12 cellular contexts compared by ENCODE assay signal in the genomic region with DNA sequence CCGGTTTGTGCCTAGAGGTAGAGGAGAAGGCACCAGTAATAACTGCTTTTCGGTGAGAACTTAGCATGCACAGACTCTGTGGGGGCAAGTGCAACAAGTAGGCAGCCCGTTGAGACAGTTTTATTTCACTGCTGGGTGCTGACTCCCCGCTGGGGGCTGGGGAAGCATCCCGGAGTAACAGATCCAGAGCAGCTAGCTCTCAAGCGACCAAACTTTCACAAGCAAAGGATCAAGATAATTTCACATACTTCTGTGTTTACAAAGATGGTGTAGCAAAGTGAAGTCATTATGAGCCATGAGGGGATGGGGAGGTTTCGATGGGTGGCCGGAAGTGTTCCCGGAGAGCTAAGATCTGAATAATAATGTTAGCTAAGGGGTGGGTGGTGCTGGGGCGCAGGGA. TPM values are rescaled to one million over a fixed set of nuclear protein-coding genes. Genes with fewer than 3 reads are reported as not detected.
DNase-seq lines count a peak whose midpoint lies in the region; ATAC-seq and TF ChIP-seq lines count a peak whose summit lies in the region.
"Had no signal": no experiment of that assay in that cellular context is flagged by ENCODE, and none has a peak within 500 bp of the region (broad histone marks: within the 10 kb centered on the region; RNA-seq: fewer than 3 reads in every experiment).

No MANE protein-coding gene starts in this region.

- H3K9me3 ChIP-seq in A673 (ENCODE audit: low read depth, low read length, poor library complexity, severe bottlenecking) = no peaks in the 10 kb centered on the region

- peaks cover 51% of the 10 kb centered on the region for H3K4me1 Mint-ChIP-seq in activated T-helper 1 cell treated with anti-CD3 and anti-CD28 coated beads, Interleukin-12 subunit alpha, Interleukin-12 subunit beta, Interleukin-2, Interleukin-4 antibody, amounts not matched to agents 30 ng/mL and 10 ng/mL and 1 ng/mL, durations not matched to agents 14 hours and 24 hours and 36 hours (ENCODE audit: low read depth)

- H3K36me3 Mint-ChIP-seq in activated T-helper 1 cell treated with anti-CD3 and anti-CD28 coated beads, Interleukin-12 subunit alpha, Interleukin-12 subunit beta, Interleukin-2, Interleukin-4 antibody, amounts not matched to agents 30 ng/mL and 10 ng/mL and 1 ng/mL, durations not matched to agents 14 hours and 24 hours and 36 hours (ENCODE audit: low read depth) = peaks cover 13% of the 10 kb centered on the region

- peak overlapping the region; percentile 68 for H3K4me3 Mint-ChIP-seq in activated T-helper 1 cell treated with anti-CD3 and anti-CD28 coated beads, Interleukin-12 subunit alpha, Interleukin-12 subunit beta, Interleukin-2, Interleukin-4 antibody, amounts not matched to agents 30 ng/mL and 10 ng/mL and 1 ng/mL, durations not matched to agents 14 hours and 24 hours and 36 hours

- H3K4me1 ChIP-seq in A673 (ENCODE audit: insufficient read depth, low read length, poor library complexity, severe bottlenecking) = peaks cover 39% of the 10 kb centered on the region

- peak overlapping the region; percentile 82 for H3K4me3 ChIP-seq in A673 (ENCODE audit: low read depth, low read length, poor library complexity, severe bottlenecking)

- H3K27me3 ChIP-seq in A673 (replicated peaks; ENCODE audit: insufficient read depth, low read depth, low read length, poor library complexity) = no peaks in the 10 kb centered on the region

- DNase-seq in A673 (ENCODE audit: low spot score) (peak; percentile 92), ELR (ENCODE audit: low read depth) (peak; percentile 86), glomerular visceral epithelial cell (ENCODE audit: extremely low spot score) (peak; percentile 44), G401 (ENCODE audit: low spot score) (no peak), DMS53 (lab: John Stamatoyannopoulos, UW) (no peak), NCI-H69 (lab: John Stamatoyannopoulos, UW) (no peak)
- DNase-seq in activated T-helper 1 cell treated with anti-CD3 and anti-CD28 coated beads, Interleukin-12 subunit alpha, Interleukin-12 subunit beta, Interleukin-2, Interleukin-4 antibody, amounts not matched to agents 30 ng/mL and 10 ng/mL and 1 ng/mL, durations not matched to agents 14 hours and 24 hours and 36 hours (ENCODE audit: low spot score) = no peak
- DNase-seq: left colon, MM.1S, NCI-H82, T-helper 1 cell had no signal

- TSS peak; percentile 18 for BruUV-seq in A673 (replicated peaks; lab: Mats Ljungman, UMichigan)

- ATAC-seq in HG03469 (IDR thresholded peaks at IDR 0.05; ENCODE audit: unreplicated experiment) = no peak
- ATAC-seq: left colon had no signal

- peaks cover 11% of the 10 kb centered on the region for H3K36me3 ChIP-seq in A673 (ENCODE audit: insufficient read depth, low read length, poor library complexity, severe bottlenecking)

- peak overlapping the region; percentile 63 for H3K27ac Mint-ChIP-seq in activated T-helper 1 cell treated with anti-CD3 and anti-CD28 coated beads, Interleukin-12 subunit alpha, Interleukin-12 subunit beta, Interleukin-2, Interleukin-4 antibody, amounts not matched to agents 30 ng/mL and 10 ng/mL and 1 ng/mL, durations not matched to agents 14 hours and 24 hours and 36 hours

- POLR2A ChIA-PET in A673 (lab: Charles Lee; ENCODE audit: low non-redundant PET) = interaction anchor here (0.6 to 1.0 kb wide), 2 partner anchors 32 to 1030 kb away, joined by 3 to 4 read pairs; no protein-coding TSS in a partner anchor

- H3K9me3 Mint-ChIP-seq in activated T-helper 1 cell treated with anti-CD3 and anti-CD28 coated beads, Interleukin-12 subunit alpha, Interleukin-12 subunit beta, Interleukin-2, Interleukin-4 antibody, amounts not matched to agents 30 ng/mL and 10 ng/mL and 1 ng/mL, durations not matched to agents 14 hours and 24 hours and 36 hours = no peaks in the 10 kb centered on the region

- intact Hi-C loops in A673 (cut with micrococcal nuclease; ENCODE audit: unreplicated experiment) = no loop called here
- intact Hi-C loops in activated T-helper 1 cell treated with anti-CD3 and anti-CD28 coated beads, Interleukin-12 subunit alpha, Interleukin-12 subunit beta, Interleukin-2, Interleukin-4 antibody, amounts not matched to agents 30 ng/mL and 10 ng/mL and 1 ng/mL, durations not matched to agents 14 hours and 24 hours and 36 hours (cut with micrococcal nuclease) = no loop called here

- TF ChIP-seq CTCF in A673 (conservative IDR thresholded peaks at IDR 0.05; ENCODE audit: low read depth, low read length) = no peak

- CTCF ChIA-PET in A673 (lab: Charles Lee) = interaction anchor here (0.6 to 0.8 kb wide), 2 partner anchors 29 to 43 kb away, joined by 3 to 8 read pairs; a partner anchor contains a TSS

- H3K27me3 Mint-ChIP-seq in activated T-helper 1 cell treated with anti-CD3 and anti-CD28 coated beads, Interleukin-12 subunit alpha, Interleukin-12 subunit beta, Interleukin-2, Interleukin-4 antibody, amounts not matched to agents 30 ng/mL and 10 ng/mL and 1 ng/mL, durations not matched to agents 14 hours and 24 hours and 36 hours (ENCODE audit: insufficient read depth) = no peaks in the 10 kb centered on the region

- in situ Hi-C loops in G401 (cut with HindIII; ENCODE audit: low sequenced_read_pairs) = no loop called here

- H3K27ac ChIP-seq in A673 (ENCODE audit: low read depth, low read length, poor library complexity, severe bottlenecking) = peak overlapping the region; percentile 95

RNA-seq across cellular contexts. Expression of a gene that starts 2.8 kb away (rescaled TPM):
- total RNA-seq in A673 (2021) = 119 and 126 TPM in 2 replicates
- total RNA-seq in activated T-helper 1 cell treated with anti-CD3 and anti-CD28 coated beads, Interleukin-12 subunit alpha, Interleukin-12 subunit beta, Interleukin-2, Interleukin-4 antibody, amounts not matched to agents 30 ng/mL and 10 ng/mL and 1 ng/mL, durations not matched to agents 14 hours and 24 hours and 36 hours = 124 TPM in 2 replicates
- 53.4 and 60.5 TPM in 2 replicates for total RNA-seq in G401 (2014; rRNA removed; shearing (Covaris generic))

RNA-seq across cellular contexts. Expression of a gene that starts 4.3 kb away (rescaled TPM):
- 85.7 and 109 TPM in 2 replicates for total RNA-seq in A673 (2021)
- total RNA-seq in activated T-helper 1 cell treated with anti-CD3 and anti-CD28 coated beads, Interleukin-12 subunit alpha, Interleukin-12 subunit beta, Interleukin-2, Interleukin-4 antibody, amounts not matched to agents 30 ng/mL and 10 ng/mL and 1 ng/mL, durations not matched to agents 14 hours and 24 hours and 36 hours = 154 and 157 TPM in 2 replicates
- 86.8 and 87.0 TPM in 2 replicates for total RNA-seq in G401 (2014; rRNA removed; shearing (Covaris generic))

RNA-seq across cellular contexts. Expression of a gene that starts 18.2 kb away (rescaled TPM):
- not detected in 2 replicates for total RNA-seq in A673 (2021)
- 2.4 and 2.5 TPM in 2 replicates for total RNA-seq in activated T-helper 1 cell treated with anti-CD3 and anti-CD28 coated beads, Interleukin-12 subunit alpha, Interleukin-12 subunit beta, Interleukin-2, Interleukin-4 antibody, amounts not matched to agents 30 ng/mL and 10 ng/mL and 1 ng/mL, durations not matched to agents 14 hours and 24 hours and 36 hours
- total RNA-seq in G401 (2014; rRNA removed; shearing (Covaris generic)) = not detected in 2 replicates

RNA-seq across cellular contexts. Expression of a gene that starts 29.4 kb away (rescaled TPM):
- 63.3 and 69.5 TPM in 2 replicates for total RNA-seq in A673 (2021)
- 73.8 and 78.1 TPM in 2 replicates for total RNA-seq in activated T-helper 1 cell treated with anti-CD3 and anti-CD28 coated beads, Interleukin-12 subunit alpha, Interleukin-12 subunit beta, Interleukin-2, Interleukin-4 antibody, amounts not matched to agents 30 ng/mL and 10 ng/mL and 1 ng/mL, durations not matched to agents 14 hours and 24 hours and 36 hours
- total RNA-seq in G401 (2014; rRNA removed; shearing (Covaris generic)) = 93.4 and 112 TPM in 2 replicates

RNA-seq across cellular contexts. Expression of a gene that starts 29.4 kb away (rescaled TPM):
- total RNA-seq in A673 (2021) = 148 and 164 TPM in 2 replicates
- total RNA-seq in activated T-helper 1 cell treated with anti-CD3 and anti-CD28 coated beads, Interleukin-12 subunit alpha, Interleukin-12 subunit beta, Interleukin-2, Interleukin-4 antibody, amounts not matched to agents 30 ng/mL and 10 ng/mL and 1 ng/mL, durations not matched to agents 14 hours and 24 hours and 36 hours = 173 and 175 TPM in 2 replicates
- 33.3 and 40.5 TPM in 2 replicates for total RNA-seq in G401 (2014; rRNA removed; shearing (Covaris generic))

Comparison
In these comparisons a context has a peak if more than half of its experiments do, and no peak if none do; other contexts are left out.
1. DNase-seq: peak in A673 (single experiment), ELR (single experiment) and glomerular visceral epithelial cell (single experiment); none in activated T-helper 1 cell treated with anti-CD3 and anti-CD28 coated beads, Interleukin-12 subunit alpha, Interleukin-12 subunit beta, Interleukin-2, Interleukin-4 antibody, amounts not matched to agents 30 ng/mL and 10 ng/mL and 1 ng/mL, durations not matched to agents 14 hours and 24 hours and 36 hours (single experiment), G401 (single experiment), DMS53 (single experiment) and NCI-H69 (single experiment).